Comparison of ENCODE assay signal across 8 cellular contexts in the genomic region with DNA sequence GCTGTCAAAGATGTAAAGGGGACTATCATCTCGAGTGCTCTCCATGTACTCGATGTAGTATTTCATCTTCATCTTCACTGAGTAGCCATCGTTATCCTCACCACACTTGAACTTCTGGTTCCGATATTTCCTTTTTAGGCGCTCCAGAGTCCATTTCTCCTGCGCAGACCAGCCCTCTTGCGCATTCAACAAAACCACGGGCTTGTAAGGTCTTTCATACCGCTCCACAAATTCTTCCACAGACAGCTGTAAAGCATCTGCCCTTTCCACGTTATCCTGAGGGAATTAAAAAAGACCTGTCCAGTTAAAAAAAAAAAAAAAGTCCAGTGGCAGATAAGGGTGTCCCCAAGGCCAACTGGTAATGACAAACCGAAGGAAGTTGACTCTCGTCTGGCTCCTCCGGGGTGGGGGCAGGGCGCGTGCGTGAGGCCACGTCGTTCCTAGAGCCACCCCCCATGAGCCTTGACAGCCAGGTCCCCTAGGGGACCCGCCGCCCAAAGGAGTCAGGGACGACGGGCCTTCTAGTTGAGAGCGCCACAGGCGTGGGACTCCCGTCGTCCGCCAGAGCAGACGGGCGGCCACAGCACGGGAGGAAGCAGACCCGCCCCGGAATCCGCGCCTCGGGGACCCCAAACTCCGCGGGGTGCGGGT. TPM values are rescaled to one million over a fixed set of nuclear protein-coding genes. Genes with fewer than 3 reads are reported as not detected.
DNase-seq lines count a peak whose midpoint lies in the region; ATAC-seq lines count a peak whose summit lies in the region.

No MANE protein-coding gene starts in this region.

- peak overlapping the region; percentile 84 for H3K4me3 ChIP-seq in Jurkat, Clone E6-1 (ENCODE audit: low read length)

- peak; percentile 14 for ATAC-seq in GM21515 (IDR thresholded peaks at IDR 0.05; ENCODE audit: unreplicated experiment)
- peak; percentile 34 to 47 for ATAC-seq in activated CD4-positive, CD25-positive, alpha-beta regulatory T cell treated with anti-CD3 and anti-CD28 coated beads, Interleukin-2, amount 50 U/mL, for 24 hours

- DNase-seq in DMS114 treated with DMSO at 0.1 percent for 48 hours (lab: John Stamatoyannopoulos, UW; ENCODE audit: unreplicated experiment) (peak; percentile 35), left kidney (ENCODE audit: low read depth, low spot score) (peak; percentile 70), inferior parietal cortex (ENCODE audit: extremely low spot score) (no peak)
- no peak for DNase-seq in Jurkat, Clone E6-1 (ENCODE audit: low read depth, low spot score)
- DNase-seq in central memory CD4-positive, alpha-beta T cell = peak; percentile 68
- DNase-seq in stimulated activated CD4-positive, alpha-beta T cell treated with anti-CD3 and anti-CD28 coated beads, Interleukin-4, amount 100 ng/mL, for 24 hours = peak; percentile 77

RNA-seq across cellular contexts. Expression of a gene that starts 0.7 kb away (rescaled TPM):
- polyA plus RNA-seq in Jurkat, Clone E6-1 (2012; ENCODE audit: insufficient read depth, insufficient read length) = 31.4 TPM

RNA-seq across cellular contexts. Expression of a gene that starts 0.9 kb away (rescaled TPM):
- polyA plus RNA-seq in Jurkat, Clone E6-1 (2012; ENCODE audit: insufficient read depth, insufficient read length) = 46.9 TPM

RNA-seq across cellular contexts. Expression of a gene that starts 11.4 kb away (rescaled TPM):
- polyA plus RNA-seq in Jurkat, Clone E6-1 (2012; ENCODE audit: insufficient read depth, insufficient read length) = 521 TPM

RNA-seq across cellular contexts. Expression of a gene that starts 12.2 kb away (rescaled TPM):
- polyA plus RNA-seq in Jurkat, Clone E6-1 (2012; ENCODE audit: insufficient read depth, insufficient read length) = 18.8 TPM

RNA-seq across cellular contexts. Expression of a gene that starts 14.9 kb away (rescaled TPM):
- 26.3 TPM for polyA plus RNA-seq in Jurkat, Clone E6-1 (2012; ENCODE audit: insufficient read depth, insufficient read length)

Comparison
In these comparisons a context has a peak if more than half of its experiments do, and no peak if none do; other contexts are left out.
1. DNase-seq: peak in DMS114 treated with DMSO at 0.1 percent for 48 hours (single experiment), central memory CD4-positive, alpha-beta T cell (single experiment), left kidney (single experiment) and stimulated activated CD4-positive, alpha-beta T cell treated with anti-CD3 and anti-CD28 coated beads, Interleukin-4, amount 100 ng/mL, for 24 hours (single experiment); none in Jurkat, Clone E6-1 (single experiment) and inferior parietal cortex (single experiment).